Comparison of ENCODE assay signal across 14 cellular contexts in the genomic region with DNA sequence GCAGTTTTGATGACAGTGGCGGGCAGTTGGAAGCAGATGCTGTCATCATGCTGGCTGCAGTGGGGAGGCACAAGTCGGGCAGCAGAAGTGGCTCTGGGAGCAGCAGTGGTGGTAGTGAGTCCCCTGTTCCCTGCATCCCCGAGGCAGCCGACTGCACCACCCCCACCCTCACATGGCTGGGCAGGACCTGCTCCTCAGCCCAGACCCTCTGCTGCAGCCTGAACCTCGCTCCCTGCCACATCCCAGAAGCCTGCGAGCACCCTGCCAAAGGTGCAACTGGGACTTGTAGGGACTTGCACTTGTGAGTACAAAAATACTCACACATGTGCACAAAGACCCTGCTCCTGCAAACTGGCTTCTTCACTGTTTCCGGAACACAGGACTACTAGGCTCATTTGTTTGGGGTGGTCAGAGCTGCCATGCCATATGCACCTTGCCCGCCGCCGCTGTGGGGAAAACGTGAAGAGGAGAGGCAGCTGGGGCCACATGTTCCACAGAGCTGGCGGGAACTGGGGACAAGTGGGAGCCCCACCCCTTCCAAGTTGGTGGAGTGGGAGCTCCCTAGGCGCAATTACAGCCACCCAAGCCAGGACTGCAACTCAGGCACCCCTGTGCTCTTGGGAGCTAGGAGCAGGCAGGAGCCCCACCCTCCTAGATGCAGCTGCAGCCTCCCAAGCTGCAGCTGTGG. TPM values are rescaled to one million over a fixed set of nuclear protein-coding genes. Genes with fewer than 3 reads are reported as not detected.
DNase-seq lines count a peak whose midpoint lies in the region; ATAC-seq and TF ChIP-seq lines count a peak whose summit lies in the region.
"Had no signal": no experiment of that assay in that cellular context is flagged by ENCODE, and none has a peak within 500 bp of the region (broad histone marks: within the 10 kb centered on the region; RNA-seq: fewer than 3 reads in every experiment).

No MANE protein-coding gene starts in this region.

- no peak for TF ChIP-seq POLR2A in breast epithelium (IDR thresholded peaks at IDR 0.05)

- H3K9me3 Mint-ChIP-seq in type B pancreatic cell = no peaks in the 10 kb centered on the region
- no peaks in the 10 kb centered on the region for H3K9me3 Mint-ChIP-seq in effector memory CD8-positive, alpha-beta T cell
- H3K9me3 Mint-ChIP-seq: H9 had no signal

- H2AFZ ChIP-seq in mammary epithelial cell (ENCODE audit: low read depth, low read length) = no peak overlapping the region

- dilution Hi-C loops in mammary epithelial cell (cut with HindIII; ENCODE audit: low sequenced_read_pairs) = no loop called here

- no peaks in the 10 kb centered on the region for H3K9me3 ChIP-seq in mammary epithelial cell (replicated peaks; ENCODE audit: insufficient read depth, low read length)
- no peaks in the 10 kb centered on the region for H3K9me3 ChIP-seq in breast epithelium

- no peaks in the 10 kb centered on the region for H3K27me3 ChIP-seq in mammary epithelial cell (ENCODE audit: insufficient read depth, low read length)
- no peaks in the 10 kb centered on the region for H3K27me3 ChIP-seq in breast epithelium

- CTCF ChIA-PET in mammary epithelial cell (lab: Charles Lee; ENCODE audit: low non-redundant PET) = no interaction called here
- CTCF ChIA-PET in RWPE1 (lab: Yijun Ruan, JAX) = interaction anchor here (0.9 kb wide), 1 partner anchor 1293 kb away, joined by 5 read pairs; no protein-coding TSS in a partner anchor

- peak overlapping the region; percentile 87 for H3K27ac Mint-ChIP-seq in type B pancreatic cell
- H3K27ac Mint-ChIP-seq in effector memory CD8-positive, alpha-beta T cell = no peak overlapping the region
- H3K27ac Mint-ChIP-seq: H9 had no signal

- BruUV-seq in mammary epithelial cell (replicated peaks; lab: Mats Ljungman, UMichigan) = no TSS peak

- no peaks in the 10 kb centered on the region for H3K27me3 Mint-ChIP-seq in type B pancreatic cell
- H3K27me3 Mint-ChIP-seq in effector memory CD8-positive, alpha-beta T cell = no peaks in the 10 kb centered on the region

- TF ChIP-seq CTCF in mammary epithelial cell (conservative IDR thresholded peaks at IDR 0.05 in 1 of 2, IDR thresholded peaks at IDR 0.05 in 1 of 2; ENCODE audit: extremely low read depth in 1 of 2, insufficient read depth in 1 of 2, low read depth in 1 of 2, low read length in 2 of 2) = no peak
- no peak for TF ChIP-seq CTCF in breast epithelium (IDR thresholded peaks at IDR 0.05)
- no peak for TF ChIP-seq CTCF in RWPE1 (conservative IDR thresholded peaks at IDR 0.05; ENCODE audit: low read depth)
- TF ChIP-seq CTCF in epithelial cell of esophagus (IDR thresholded peaks at IDR 0.05; ENCODE audit: insufficient read depth, low read depth, low read length, missing control alignments) = no peak
- TF ChIP-seq CTCF in type B pancreatic cell (conservative IDR thresholded peaks at IDR 0.05) = no peak

- H3K4me1 ChIP-seq in mammary epithelial cell (ENCODE audit: insufficient read depth, low read length) (peaks cover 64% of the 10 kb centered on the region), breast epithelium (peaks cover 0 to 6% of the 10 kb centered on the region in 2 donors)

- H3K4me3 ChIP-seq in mammary epithelial cell (replicated peaks in 1 of 3; ENCODE audit: insufficient read depth in 1 of 3, low read depth in 2 of 3, low read length in 3 of 3) (no peak overlapping the region), breast epithelium (peak overlapping the region in 1 of 3 donors; percentile 31), epithelial cell of esophagus (ENCODE audit: low read length) (no peak overlapping the region)

- peaks cover 21% of the 10 kb centered on the region for H3K4me1 Mint-ChIP-seq in type B pancreatic cell (ENCODE audit: unreplicated experiment)
- H3K4me1 Mint-ChIP-seq in effector memory CD8-positive, alpha-beta T cell (ENCODE audit: low read depth in 2 of 2) = peaks cover 43 to 51% of the 10 kb centered on the region in 2 donors

- in situ Hi-C loops in mammary epithelial cell (cut with MboI; ENCODE audit: low sequenced_read_pairs in 2 of 2) = no loop called here

- DNase-seq in mammary epithelial cell = peak; percentile 30
- DNase-seq in breast epithelium (ENCODE audit: low spot score in 2 of 2) = no peak
- no peak for DNase-seq in RWPE1 (ENCODE audit: low spot score)
- DNase-seq in epithelial cell of esophagus (ENCODE audit: low read depth) = peak; percentile 62
- DNase-seq in type B pancreatic cell (ENCODE audit: extremely low spot score, unreplicated experiment) = no peak
- DNase-seq in effector memory CD8-positive, alpha-beta T cell = no peak
- DNase-seq in LoVo (ENCODE audit: low spot score) = no peak
- no peak for DNase-seq in inferior parietal cortex (ENCODE audit: extremely low spot score)
- DNase-seq: DMS79, H9, MV-4-11, NCI-H1417, NCI-H187 treated with DMSO at 0.1 percent for 48 hours, NCI-H69 had no signal

- intact Hi-C loops in mammary epithelial cell (cut with micrococcal nuclease) = loop anchor here (2.0 to 5.0 kb wide), 2 partner anchors 142 to 271 kb away; a partner anchor contains a TSS
- intact Hi-C loops in breast epithelium (cut with DNase I; ENCODE audit: low total_unique reads) = no loop called here

- H3K27ac ChIP-seq in mammary epithelial cell (ENCODE audit: insufficient read depth, low read depth, low read length) (no peak overlapping the region), breast epithelium (no peak overlapping the region), RWPE1 (peak overlapping the region; percentile 93)

- H3K79me2 ChIP-seq in mammary epithelial cell (ENCODE audit: insufficient read depth, low read length) = peaks cover 42% of the 10 kb centered on the region

- H3K4me2 ChIP-seq in mammary epithelial cell (ENCODE audit: insufficient read depth, low read depth, low read length) = peak overlapping the region; percentile 39

- POLR2A ChIA-PET in RWPE1 (lab: Yijun Ruan, JAX; ENCODE audit: low non-redundant PET) = no interaction called here

- H3K36me3 ChIP-seq in mammary epithelial cell (ENCODE audit: insufficient read depth, low read length) (no peaks in the 10 kb centered on the region), breast epithelium (no peaks in the 10 kb centered on the region)

- 55% methylated on average over 10 of the region's 13 CpGs for WGBS in mammary epithelial cell (ENCODE audit: low coverage, missing lambda C conversion rate)

- no peak for ATAC-seq in effector memory CD8-positive, alpha-beta T cell (replicated peaks)

- peaks cover 8% of the 10 kb centered on the region for H3K36me3 Mint-ChIP-seq in type B pancreatic cell
- H3K36me3 Mint-ChIP-seq in effector memory CD8-positive, alpha-beta T cell (ENCODE audit: insufficient read depth) = peaks cover 26% of the 10 kb centered on the region

- no peak overlapping the region for H3K9ac ChIP-seq in mammary epithelial cell (ENCODE audit: insufficient read depth, low read length)

- H3K4me3 Mint-ChIP-seq in type B pancreatic cell = no peak overlapping the region
- no peak overlapping the region for H3K4me3 Mint-ChIP-seq in effector memory CD8-positive, alpha-beta T cell
- H3K4me3 Mint-ChIP-seq: H9 had no signal

- H4K20me1 ChIP-seq in mammary epithelial cell (ENCODE audit: insufficient read depth, low read length) = no peaks in the 10 kb centered on the region

RNA-seq across cellular contexts. Expression of a gene that starts 2.2 kb away (rescaled TPM):
- total RNA-seq in mammary epithelial cell (10 to 100 TPM in 1 of 2 donors, 1 to 10 TPM in 1; 5.8 to 22.3 TPM), breast epithelium (10 to 100 TPM in 1 of 3 donors, 1 to 10 TPM in 2; 7.8 to 20.8 (median 8.8) TPM), type B pancreatic cell (ENCODE audit: low replicate concordance) (29.0 and 51.7 TPM in 2 replicates)
- polyA plus RNA-seq in mammary epithelial cell = 21.5 TPM
- polyA minus RNA-seq in mammary epithelial cell = 6.9 TPM

RNA-seq across cellular contexts. Expression of a gene that starts 8.5 kb away (rescaled TPM):
- total RNA-seq in mammary epithelial cell = 10 to 100 TPM in 1 of 2 donors, 1 to 10 TPM in 1; 1.5 to 11.2 TPM
- polyA plus RNA-seq in mammary epithelial cell = 3.8 TPM
- polyA minus RNA-seq in mammary epithelial cell = 2.0 TPM
- 10 to 100 TPM in 2 of 3 donors, 1 to 10 TPM in 1; 3.2 to 11.0 (median 10.2) TPM for total RNA-seq in breast epithelium
- total RNA-seq in type B pancreatic cell (ENCODE audit: low replicate concordance) = 17.7 and 19.9 TPM in 2 replicates

RNA-seq across cellular contexts. Expression of a gene that starts 55.8 kb away (rescaled TPM):
- total RNA-seq in mammary epithelial cell (100 to 1,000 TPM in 1 of 2 donors, 10 to 100 TPM in 1; 41.3 to 109 TPM), breast epithelium (10 to 100 TPM; 11.5 to 29.3 (median 24.3) TPM), type B pancreatic cell (ENCODE audit: low replicate concordance) (21.1 and 34.8 TPM in 2 replicates)
- 13.2 TPM for polyA plus RNA-seq in mammary epithelial cell
- polyA minus RNA-seq in mammary epithelial cell = 128 TPM

Comparison
In these comparisons a context has a peak if more than half of its experiments do, and no peak if none do; other contexts are left out.
1. DNase-seq: peak in mammary epithelial cell (single experiment) and epithelial cell of esophagus (single experiment); none in breast epithelium (0 of 2), RWPE1 (single experiment), type B pancreatic cell (single experiment), effector memory CD8-positive, alpha-beta T cell (0 of 3), LoVo (single experiment) and inferior parietal cortex (single experiment).